Comparison of ENCODE assay signal across 12 cellular contexts in the genomic region with DNA sequence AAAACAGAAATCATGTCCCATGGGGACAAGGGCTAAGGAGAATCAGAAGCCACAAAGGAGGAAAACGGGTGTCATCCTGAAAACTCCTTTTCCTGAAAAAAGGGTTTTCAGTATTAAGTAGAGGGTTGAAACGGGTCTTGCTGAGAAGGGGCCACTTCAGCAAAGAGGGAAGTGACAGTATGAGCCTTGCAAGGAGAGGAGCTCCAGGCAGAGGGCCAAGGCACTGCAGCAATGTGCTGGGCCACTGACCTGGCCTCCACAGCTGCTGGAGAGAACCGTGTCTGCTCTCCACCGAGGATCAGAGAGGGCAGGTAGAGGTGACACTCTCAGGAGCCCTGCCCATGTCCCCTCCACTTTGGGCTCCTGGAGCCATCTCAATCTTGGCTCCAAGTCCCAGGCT.
DNase-seq lines count a peak whose midpoint lies in the region; ATAC-seq and TF ChIP-seq lines count a peak whose summit lies in the region.
"Had no signal": no experiment of that assay in that cellular context is flagged by ENCODE, and none has a peak within 500 bp of the region (broad histone marks: within the 10 kb centered on the region; RNA-seq: fewer than 3 reads in every experiment).

No MANE protein-coding gene starts in this region.

- no peak for ATAC-seq in effector memory CD8-positive, alpha-beta T cell (replicated peaks)
- ATAC-seq in GM18868 (IDR thresholded peaks at IDR 0.05; ENCODE audit: unreplicated experiment), result no peak
- ATAC-seq: mucosa of descending colon had no signal

- no peaks in the 10 kb centered on the region for H3K27me3 Mint-ChIP-seq in effector memory CD8-positive, alpha-beta T cell
- H3K27me3 Mint-ChIP-seq in neural progenitor cell (ENCODE audit: insufficient read depth, low read depth), result peaks cover 19% of the 10 kb centered on the region

- H3K27ac ChIP-seq in neural progenitor cell (peak overlapping the region; percentile 24), transverse colon (peak overlapping the region in 1 of 4 donors; percentile 3)
- H3K27ac ChIP-seq: vagina had no signal

- no peak for TF ChIP-seq POLR2A in transverse colon (IDR thresholded peaks at IDR 0.05)

- H3K9me3 Mint-ChIP-seq in effector memory CD8-positive, alpha-beta T cell, result peaks cover 0 to 6% of the 10 kb centered on the region in 2 donors
- H3K9me3 Mint-ChIP-seq in neural progenitor cell, result peaks cover 14% of the 10 kb centered on the region

- no peak for TF ChIP-seq EP300 in transverse colon (IDR thresholded peaks at IDR 0.05; ENCODE audit: low read depth)

- no peak for TF ChIP-seq CTCF in neural progenitor cell (IDR thresholded peaks at IDR 0.05)
- no peak for TF ChIP-seq CTCF in transverse colon (IDR thresholded peaks at IDR 0.05)

- in situ Hi-C loops in transverse colon (cut with MboI; ENCODE audit: low pct_ligation_motif_present in 1 of 4, low pct_unique_long_range_greater_than_20kb in 1 of 4, low sequenced_read_pairs in 3 of 4), result no loop called here

- no peak overlapping the region for H3K9ac ChIP-seq in neural progenitor cell

- H3K4me1 ChIP-seq in neural progenitor cell, result peaks cover 21% of the 10 kb centered on the region
- H3K4me1 ChIP-seq in transverse colon, result peaks cover 2 to 23% (median 6%) of the 10 kb centered on the region in 4 donors
- H3K4me1 ChIP-seq: vagina had no signal

- H2AFZ ChIP-seq in neural progenitor cell (replicated peaks), result no peak overlapping the region

- H3K36me3 ChIP-seq in neural progenitor cell (no peaks in the 10 kb centered on the region), transverse colon (peaks cover 0 to 16% (median 2%) of the 10 kb centered on the region in 4 donors)

- peaks cover 54 to 56% of the 10 kb centered on the region in 2 donors for H3K4me1 Mint-ChIP-seq in effector memory CD8-positive, alpha-beta T cell (ENCODE audit: low read depth in 2 of 2)
- H3K4me1 Mint-ChIP-seq in neural progenitor cell, result peaks cover 34% of the 10 kb centered on the region

- intact Hi-C loops in transverse colon (cut with DNase I; ENCODE audit: low total_unique reads), result no loop called here

- H3K4me3 Mint-ChIP-seq in effector memory CD8-positive, alpha-beta T cell, result peak overlapping the region; percentile 80 to 83
- H3K4me3 Mint-ChIP-seq in neural progenitor cell, result no peak overlapping the region

- H3K27me3 ChIP-seq in neural progenitor cell (no peaks in the 10 kb centered on the region), transverse colon (no peaks in the 10 kb centered on the region)
- H3K27me3 ChIP-seq: vagina had no signal

- peaks cover 23% of the 10 kb centered on the region for H3F3A ChIP-seq in neural progenitor cell (ENCODE audit: low read depth)

- H3K4me2 ChIP-seq in neural progenitor cell, result peak overlapping the region; percentile 69

- peak overlapping the region; percentile 96 to 99 for H3K27ac Mint-ChIP-seq in effector memory CD8-positive, alpha-beta T cell
- no peak overlapping the region for H3K27ac Mint-ChIP-seq in neural progenitor cell

- H3K79me2 ChIP-seq in neural progenitor cell (ENCODE audit: low read depth), result peaks cover 15% of the 10 kb centered on the region

- H3K9me3 ChIP-seq in neural progenitor cell (ENCODE audit: low read depth) (no peaks in the 10 kb centered on the region), transverse colon (no peaks in the 10 kb centered on the region)
- H3K9me3 ChIP-seq: vagina had no signal

- H3K36me3 Mint-ChIP-seq in effector memory CD8-positive, alpha-beta T cell (ENCODE audit: insufficient read depth), result peaks cover 33% of the 10 kb centered on the region
- H3K36me3 Mint-ChIP-seq in neural progenitor cell, result peaks cover 31% of the 10 kb centered on the region

- DNase-seq in SIG-M5 treated with dmso at 0.1 percent for 504 hours (lab: John Stamatoyannopoulos, UW; ENCODE audit: unreplicated experiment) (peak; percentile 17), SIG-M5 (lab: John Stamatoyannopoulos, UW) (no peak), NCI-H82 treated with DMSO at 0.1 percent for 48 hours (lab: John Stamatoyannopoulos, UW; ENCODE audit: unreplicated experiment) (peak; percentile 14), neural progenitor cell (ENCODE audit: low spot score) (no peak), DMS153 treated with DMSO at 0.1 percent for 48 hours (lab: John Stamatoyannopoulos, UW; ENCODE audit: unreplicated experiment) (no peak), transverse colon (no peak)
- DNase-seq in effector memory CD8-positive, alpha-beta T cell, result no peak
- DNase-seq: NCI-H1436 treated with DMSO at 0.1 percent for 48 hours had no signal

- H4K20me1 ChIP-seq in neural progenitor cell (ENCODE audit: low read depth), result peaks cover 41% of the 10 kb centered on the region

- peak overlapping the region; percentile 21 for H3K4me3 ChIP-seq in neural progenitor cell
- no peak overlapping the region for H3K4me3 ChIP-seq in transverse colon
- H3K4me3 ChIP-seq: mucosa of descending colon, skin epidermis, vagina had no signal

- 58 to 65% methylated on average over 3 to 4 of the region's 4 CpGs for WGBS in transverse colon (ENCODE audit: low coverage in 1 of 2), 2 donors

Comparison
In these comparisons a context has a peak if more than half of its experiments do, and no peak if none do; other contexts are left out.
1. DNase-seq: peak in SIG-M5 treated with dmso at 0.1 percent for 504 hours (single experiment) and NCI-H82 treated with DMSO at 0.1 percent for 48 hours (single experiment); none in SIG-M5 (single experiment), effector memory CD8-positive, alpha-beta T cell (0 of 3), neural progenitor cell (single experiment), DMS153 treated with DMSO at 0.1 percent for 48 hours (single experiment) and transverse colon (single experiment).